8 cellular contexts compared by ENCODE assay signal in genomic region chr17:28334666-28335200, GRCh38. TPM values are rescaled to one million over a fixed set of nuclear protein-coding genes. Genes with fewer than 3 reads are reported as not detected.
DNase-seq lines count a peak whose midpoint lies in the region; ATAC-seq and TF ChIP-seq lines count a peak whose summit lies in the region.

No MANE protein-coding gene starts in this region.

- H3K36me3 Mint-ChIP-seq in activated T-cell treated with anti-CD3 and anti-CD28 coated beads, Interleukin-2, amount 50 U/mL, for 24 hours (ENCODE audit: low read depth), result peaks cover 35% of the 10 kb centered on the region

- H3K27me3 Mint-ChIP-seq in activated T-cell treated with anti-CD3 and anti-CD28 coated beads, Interleukin-2, amount 50 U/mL, for 24 hours, result no peaks in the 10 kb centered on the region

- DNase-seq in activated T-cell treated with anti-CD3 and anti-CD28 coated beads, Interleukin-2, amount 50 U/mL, for 24 hours, result no peak
- DNase-seq in activated T-cell treated with anti-CD3 and anti-CD28 coated beads for 4 hours (no peak), left colon (no peak), tibial nerve (ENCODE audit: low spot score in 2 of 2) (no peak), SKM-1 (lab: John Stamatoyannopoulos, UW; ENCODE audit: unreplicated experiment) (no peak)
- DNase-seq in stimulated activated naive CD4-positive, alpha-beta T cell (lab: John Stamatoyannopoulos, UW), result no peak

- H3K4me3 ChIP-seq in tibial nerve, result peak overlapping the region; percentile 60 to 97 (median 78)

- H3K9me3 ChIP-seq in tibial nerve, result no peaks in the 10 kb centered on the region

- peaks cover 3 to 56% (median 21%) of the 10 kb centered on the region in 4 donors for H3K4me1 ChIP-seq in tibial nerve

- no peaks in the 10 kb centered on the region for H3K27me3 ChIP-seq in tibial nerve

- TF ChIP-seq EP300 in tibial nerve (IDR thresholded peaks at IDR 0.05), result no peak

- no peak for TF ChIP-seq CTCF in tibial nerve (IDR thresholded peaks at IDR 0.05)

- H3K27ac Mint-ChIP-seq in activated T-cell treated with anti-CD3 and anti-CD28 coated beads, Interleukin-2, amount 50 U/mL, for 24 hours, result peak overlapping the region; percentile 94

- H3K27ac ChIP-seq in adipose tissue (ENCODE audit: low read depth, low read length), result peak overlapping the region; percentile 33
- peak overlapping the region; percentile 28 to 98 (median 96) for H3K27ac ChIP-seq in tibial nerve

- intact Hi-C loops in left colon (cut with DNase I, micrococcal nuclease), result no loop called here

- peaks cover 0 to 37% (median 0%) of the 10 kb centered on the region in 3 donors for H3K36me3 ChIP-seq in tibial nerve

- no peaks in the 10 kb centered on the region for H3K9me3 Mint-ChIP-seq in activated T-cell treated with anti-CD3 and anti-CD28 coated beads, Interleukin-2, amount 50 U/mL, for 24 hours

- WGBS in adipose tissue, 3 donors, result 5 to 10% (median 8%) methylated on average over 18 of the region's 18 CpGs
- 6 to 11% methylated on average over 15 to 18 of the region's 18 CpGs for WGBS in tibial nerve, 2 donors

- TF ChIP-seq POLR2A in tibial nerve (IDR thresholded peaks at IDR 0.05), result no peak

- peaks cover 47% of the 10 kb centered on the region for H3K4me1 Mint-ChIP-seq in activated T-cell treated with anti-CD3 and anti-CD28 coated beads, Interleukin-2, amount 50 U/mL, for 24 hours (ENCODE audit: low read depth)

- peak overlapping the region; percentile 94 for H3K4me3 Mint-ChIP-seq in activated T-cell treated with anti-CD3 and anti-CD28 coated beads, Interleukin-2, amount 50 U/mL, for 24 hours

- ATAC-seq in left colon (peak; percentile 4), GM21576 (IDR thresholded peaks at IDR 0.05; ENCODE audit: unreplicated experiment) (no peak)

RNA-seq across cellular contexts. Expression of gene IFT20, which starts 0.5 kb away (rescaled TPM):
- 10 to 100 TPM; 27.9 to 67.0 (median 66.0) TPM for polyA plus RNA-seq in adipose tissue
- total RNA-seq in left colon (10 to 100 TPM; 26.2 to 26.3 TPM), tibial nerve (10 to 100 TPM; 34.8 to 50.3 (median 43.9) TPM)

RNA-seq across cellular contexts. Expression of gene TNFAIP1, which starts 0.8 kb away (rescaled TPM):
- 10 to 100 TPM; 18.1 to 38.0 (median 22.9) TPM for polyA plus RNA-seq in adipose tissue
- total RNA-seq in left colon (10 to 100 TPM; 34.6 to 38.2 TPM), tibial nerve (10 to 100 TPM; 25.1 to 36.0 (median 28.2) TPM)

RNA-seq across cellular contexts. Expression of gene TMEM97, which starts 15.7 kb away (rescaled TPM):
- 10 to 100 TPM in 1 of 3 donors, 1 to 10 TPM in 2; 3.6 to 56.1 (median 4.9) TPM for polyA plus RNA-seq in adipose tissue
- total RNA-seq in left colon, result 10 to 100 TPM; 14.2 to 37.7 TPM
- 10 to 100 TPM in 3 of 4 donors, 1 to 10 TPM in 1; 8.1 to 20.2 (median 16.8) TPM for total RNA-seq in tibial nerve

RNA-seq across cellular contexts. Expression of gene POLDIP2, which starts 22.6 kb away (rescaled TPM):
- 10 to 100 TPM; 55.1 to 89.6 (median 58.5) TPM for polyA plus RNA-seq in adipose tissue
- total RNA-seq in left colon, result 10 to 100 TPM; 80.6 to 82.5 TPM
- total RNA-seq in tibial nerve, result 10 to 100 TPM; 56.5 to 87.9 (median 66.6) TPM

RNA-seq across cellular contexts. Expression of gene SEBOX, which starts 30.3 kb away (rescaled TPM):
- not detected for polyA plus RNA-seq in adipose tissue
- total RNA-seq in left colon (not detected), tibial nerve (not detected)
